In the genomic region with DNA sequence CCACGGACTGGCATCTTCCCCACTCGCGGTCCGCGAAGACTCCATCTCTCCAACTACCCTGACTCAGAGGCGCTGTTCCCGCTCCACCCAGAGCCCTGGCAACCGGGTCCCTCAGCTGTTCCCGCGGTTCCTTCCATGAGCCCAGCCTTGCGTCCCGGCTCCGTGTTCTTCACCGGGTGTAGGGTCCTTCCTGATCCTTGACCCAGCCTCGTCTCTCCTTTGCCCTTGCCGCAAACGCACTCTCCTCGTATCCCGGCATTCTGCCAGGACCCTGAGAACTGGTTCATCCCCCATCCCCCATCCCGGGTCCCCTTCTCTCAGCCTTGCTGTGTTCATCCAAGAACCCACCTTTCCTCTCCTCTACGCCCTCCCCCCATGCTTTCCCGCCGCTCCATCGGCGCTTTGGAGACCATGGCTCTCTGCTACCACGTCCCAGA, we compare ENCODE assay signal across 1 cellular context.
TF ChIP-seq lines count a peak whose summit lies in the region.

No MANE protein-coding gene starts in this region.

TF ChIP-seq in K562, 482 proteins besides CTCF, POLR2A, EP300 and RAD21:
- TF ChIP-seq CBFB (CRISPR knock-in tag; IDR thresholded peaks at IDR 0.05) (peak; percentile 5; the same call in 1 of the 2 replicates), KDM4B (IDR thresholded peaks at IDR 0.05; ENCODE audit: borderline replicate concordance in 2 of 2, low read depth in 1 of 2) (0 out of 4 replicates have a peak, but pooled peaks of 1 of the 2 experiments have one; percentile 40), RBM22 (IDR thresholded peaks at IDR 0.05; ENCODE audit: low read depth, low read length, poor library complexity, severe bottlenecking) (peak; percentile 23), ZNF707 (CRISPR knock-in tag; conservative IDR thresholded peaks at IDR 0.05) (no peak), RBM34 (IDR thresholded peaks at IDR 0.05; ENCODE audit: borderline replicate concordance, insufficient read depth, low read length) (no peak), EHMT2 (IDR thresholded peaks at IDR 0.05) (no peak), ZNF224 (CRISPR knock-in tag; IDR thresholded peaks at IDR 0.05) (no peak), MBD1 (CRISPR knock-in tag; IDR thresholded peaks at IDR 0.05) (no peak), CHD1 (IDR thresholded peaks at IDR 0.05; ENCODE audit: low read length) (peak; percentile 77), COPS2 (conservative IDR thresholded peaks at IDR 0.05) (no peak), ELF1 (tag; IDR thresholded peaks at IDR 0.05) (no peak), ZBTB26 (CRISPR knock-in tag; IDR thresholded peaks at IDR 0.05) (no peak), ZNF408 (CRISPR knock-in tag; IDR thresholded peaks at IDR 0.05; ENCODE audit: low read depth) (no peak), RFX7 (CRISPR knock-in tag; IDR thresholded peaks at IDR 0.05) (no peak), UBTF (IDR thresholded peaks at IDR 0.05; ENCODE audit: borderline replicate concordance in 1 of 2, low read depth in 2 of 2, low read length in 2 of 2) (peak in 1 of 2 experiments; percentile 16; a peak in 2 of 4 replicates), GATA2 (CRISPR knock-in tag; IDR thresholded peaks at IDR 0.05) (peak; percentile 52), NFRKB (IDR thresholded peaks at IDR 0.05; ENCODE audit: low read depth) (peak; percentile 33; the same call in 1 of the 2 replicates), NFIC (IDR thresholded peaks at IDR 0.05) (peak; percentile 45), ZNF143 (CRISPR knock-in tag; IDR thresholded peaks at IDR 0.05) (no peak), ETV6 (IDR thresholded peaks at IDR 0.05; ENCODE audit: borderline replicate concordance in 1 of 2, low read depth in 2 of 2, low read length in 1 of 2) (no peak), ETV6 (CRISPR knock-in tag; IDR thresholded peaks at IDR 0.05; ENCODE audit: borderline replicate concordance) (no peak), YY1 (IDR thresholded peaks at IDR 0.05; ENCODE audit: borderline replicate concordance in 1 of 3, control insufficient read depth in 1 of 3, extremely low read depth in 1 of 3, insufficient read depth in 3 of 3, insufficient read length in 1 of 3, insufficient replicate concordance in 2 of 3, low read depth in 1 of 3, low read length in 2 of 3) (peak in 1 of 3 experiments; percentile 2), CREBBP (IDR thresholded peaks at IDR 0.05; ENCODE audit: low read depth, low read length) (no peak), ZNF57 (CRISPR knock-in tag; IDR thresholded peaks at IDR 0.05) (no peak), RBBP5 (IDR thresholded peaks at IDR 0.05; ENCODE audit: borderline replicate concordance, insufficient read depth, low read length, poor library complexity, severe bottlenecking) (peak; percentile 68), SMAD1 (IDR thresholded peaks at IDR 0.05; ENCODE audit: low read depth, low read length, partially characterized antibody) (peak; percentile 42), ZNF174 (CRISPR knock-in tag; IDR thresholded peaks at IDR 0.05) (no peak), E2F6 (IDR thresholded peaks at IDR 0.05; ENCODE audit: borderline replicate concordance in 1 of 2, extremely low read depth in 1 of 2, insufficient read depth in 1 of 2, insufficient read length in 1 of 2, low read depth in 1 of 2, low read length in 1 of 2, poor library complexity in 1 of 2, severe bottlenecking in 1 of 2) (peak in 1 of 2 experiments; percentile 5), PHF21A (IDR thresholded peaks at IDR 0.05; ENCODE audit: borderline replicate concordance, low read depth) (no peak), ZBTB1 (CRISPR knock-in tag; IDR thresholded peaks at IDR 0.05; ENCODE audit: borderline replicate concordance, low read depth) (no peak), KDM5B (IDR thresholded peaks at IDR 0.05; ENCODE audit: insufficient replicate concordance, low read depth, low read length) (peak; percentile 76), SAP30 (IDR thresholded peaks at IDR 0.05; ENCODE audit: borderline replicate concordance, insufficient read depth, low read depth, low read length, poor library complexity, severe bottlenecking) (peak; percentile 12), ZFPM2 (CRISPR knock-in tag; IDR thresholded peaks at IDR 0.05) (0 out of 2 replicates have a peak, but pooled peaks have one; percentile 3), ZNF184 (CRISPR knock-in tag; IDR thresholded peaks at IDR 0.05) (no peak), CBX5 (IDR thresholded peaks at IDR 0.05; ENCODE audit: borderline replicate concordance, low read depth) (no peak), JUN (IDR thresholded peaks at IDR 0.05; ENCODE audit: borderline replicate concordance, low read depth, low read length) (no peak), JUN (CRISPR knock-in tag; IDR thresholded peaks at IDR 0.05; ENCODE audit: borderline replicate concordance) (0 out of 2 replicates have a peak, but pooled peaks have one; percentile 10), ZNF584 (CRISPR knock-in tag; IDR thresholded peaks at IDR 0.05; ENCODE audit: low read depth) (no peak), BRCA1 (IDR thresholded peaks at IDR 0.05) (no peak), BRCA1 (CRISPR knock-in tag; IDR thresholded peaks at IDR 0.05) (peak; percentile 3; the same call in 1 of the 2 replicates), TAF15 (IDR thresholded peaks at IDR 0.05; ENCODE audit: low read depth, low read length) (0 out of 2 replicates have a peak, but pooled peaks have one; percentile 28), SMAD4 (CRISPR knock-in tag; conservative IDR thresholded peaks at IDR 0.05) (no peak)
- TF ChIP-seq, protein P1, sequence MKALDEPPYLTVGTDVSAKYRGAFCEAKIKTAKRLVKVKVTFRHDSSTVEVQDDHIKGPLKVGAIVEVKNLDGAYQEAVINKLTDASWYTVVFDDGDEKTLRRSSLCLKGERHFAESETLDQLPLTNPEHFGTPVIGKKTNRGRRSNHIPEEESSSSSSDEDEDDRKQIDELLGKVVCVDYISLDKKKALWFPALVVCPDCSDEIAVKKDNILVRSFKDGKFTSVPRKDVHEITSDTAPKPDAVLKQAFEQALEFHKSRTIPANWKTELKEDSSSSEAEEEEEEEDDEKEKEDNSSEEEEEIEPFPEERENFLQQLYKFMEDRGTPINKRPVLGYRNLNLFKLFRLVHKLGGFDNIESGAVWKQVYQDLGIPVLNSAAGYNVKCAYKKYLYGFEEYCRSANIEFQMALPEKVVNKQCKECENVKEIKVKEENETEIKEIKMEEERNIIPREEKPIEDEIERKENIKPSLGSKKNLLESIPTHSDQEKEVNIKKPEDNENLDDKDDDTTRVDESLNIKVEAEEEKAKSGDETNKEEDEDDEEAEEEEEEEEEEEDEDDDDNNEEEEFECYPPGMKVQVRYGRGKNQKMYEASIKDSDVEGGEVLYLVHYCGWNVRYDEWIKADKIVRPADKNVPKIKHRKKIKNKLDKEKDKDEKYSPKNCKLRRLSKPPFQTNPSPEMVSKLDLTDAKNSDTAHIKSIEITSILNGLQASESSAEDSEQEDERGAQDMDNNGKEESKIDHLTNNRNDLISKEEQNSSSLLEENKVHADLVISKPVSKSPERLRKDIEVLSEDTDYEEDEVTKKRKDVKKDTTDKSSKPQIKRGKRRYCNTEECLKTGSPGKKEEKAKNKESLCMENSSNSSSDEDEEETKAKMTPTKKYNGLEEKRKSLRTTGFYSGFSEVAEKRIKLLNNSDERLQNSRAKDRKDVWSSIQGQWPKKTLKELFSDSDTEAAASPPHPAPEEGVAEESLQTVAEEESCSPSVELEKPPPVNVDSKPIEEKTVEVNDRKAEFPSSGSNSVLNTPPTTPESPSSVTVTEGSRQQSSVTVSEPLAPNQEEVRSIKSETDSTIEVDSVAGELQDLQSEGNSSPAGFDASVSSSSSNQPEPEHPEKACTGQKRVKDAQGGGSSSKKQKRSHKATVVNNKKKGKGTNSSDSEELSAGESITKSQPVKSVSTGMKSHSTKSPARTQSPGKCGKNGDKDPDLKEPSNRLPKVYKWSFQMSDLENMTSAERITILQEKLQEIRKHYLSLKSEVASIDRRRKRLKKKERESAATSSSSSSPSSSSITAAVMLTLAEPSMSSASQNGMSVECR (CRISPR knock-in tag; IDR thresholded peaks at IDR 0.05): 0 out of 2 replicates have a peak, but pooled peaks have one; percentile 10
- TF ChIP-seq, protein P2, sequence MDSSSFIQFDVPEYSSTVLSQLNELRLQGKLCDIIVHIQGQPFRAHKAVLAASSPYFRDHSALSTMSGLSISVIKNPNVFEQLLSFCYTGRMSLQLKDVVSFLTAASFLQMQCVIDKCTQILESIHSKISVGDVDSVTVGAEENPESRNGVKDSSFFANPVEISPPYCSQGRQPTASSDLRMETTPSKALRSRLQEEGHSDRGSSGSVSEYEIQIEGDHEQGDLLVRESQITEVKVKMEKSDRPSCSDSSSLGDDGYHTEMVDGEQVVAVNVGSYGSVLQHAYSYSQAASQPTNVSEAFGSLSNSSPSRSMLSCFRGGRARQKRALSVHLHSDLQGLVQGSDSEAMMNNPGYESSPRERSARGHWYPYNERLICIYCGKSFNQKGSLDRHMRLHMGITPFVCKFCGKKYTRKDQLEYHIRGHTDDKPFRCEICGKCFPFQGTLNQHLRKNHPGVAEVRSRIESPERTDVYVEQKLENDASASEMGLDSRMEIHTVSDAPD (CRISPR knock-in tag; IDR thresholded peaks at IDR 0.05): no peak
- TF ChIP-seq, protein P3, sequence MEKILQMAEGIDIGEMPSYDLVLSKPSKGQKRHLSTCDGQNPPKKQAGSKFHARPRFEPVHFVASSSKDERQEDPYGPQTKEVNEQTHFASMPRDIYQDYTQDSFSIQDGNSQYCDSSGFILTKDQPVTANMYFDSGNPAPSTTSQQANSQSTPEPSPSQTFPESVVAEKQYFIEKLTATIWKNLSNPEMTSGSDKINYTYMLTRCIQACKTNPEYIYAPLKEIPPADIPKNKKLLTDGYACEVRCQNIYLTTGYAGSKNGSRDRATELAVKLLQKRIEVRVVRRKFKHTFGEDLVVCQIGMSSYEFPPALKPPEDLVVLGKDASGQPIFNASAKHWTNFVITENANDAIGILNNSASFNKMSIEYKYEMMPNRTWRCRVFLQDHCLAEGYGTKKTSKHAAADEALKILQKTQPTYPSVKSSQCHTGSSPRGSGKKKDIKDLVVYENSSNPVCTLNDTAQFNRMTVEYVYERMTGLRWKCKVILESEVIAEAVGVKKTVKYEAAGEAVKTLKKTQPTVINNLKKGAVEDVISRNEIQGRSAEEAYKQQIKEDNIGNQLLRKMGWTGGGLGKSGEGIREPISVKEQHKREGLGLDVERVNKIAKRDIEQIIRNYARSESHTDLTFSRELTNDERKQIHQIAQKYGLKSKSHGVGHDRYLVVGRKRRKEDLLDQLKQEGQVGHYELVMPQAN (IDR thresholded peaks at IDR 0.05; ENCODE audit: borderline replicate concordance): no peak
- TF ChIP-seq, protein P4, sequence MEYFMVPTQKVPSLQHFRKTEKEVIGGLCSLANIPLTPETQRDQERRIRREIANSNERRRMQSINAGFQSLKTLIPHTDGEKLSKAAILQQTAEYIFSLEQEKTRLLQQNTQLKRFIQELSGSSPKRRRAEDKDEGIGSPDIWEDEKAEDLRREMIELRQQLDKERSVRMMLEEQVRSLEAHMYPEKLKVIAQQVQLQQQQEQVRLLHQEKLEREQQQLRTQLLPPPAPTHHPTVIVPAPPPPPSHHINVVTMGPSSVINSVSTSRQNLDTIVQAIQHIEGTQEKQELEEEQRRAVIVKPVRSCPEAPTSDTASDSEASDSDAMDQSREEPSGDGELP (CRISPR knock-in tag; IDR thresholded peaks at IDR 0.05; ENCODE audit: borderline replicate concordance): peak; percentile 27; the same call in 1 of the 2 replicates
